Comparison of ENCODE assay signal across 12 cellular contexts in genomic region chr9:129406278-129407225, GRCh38.
DNase-seq lines count a peak whose midpoint lies in the region; ATAC-seq and TF ChIP-seq lines count a peak whose summit lies in the region.
"Had no signal": no experiment of that assay in that cellular context is flagged by ENCODE, and none has a peak within 500 bp of the region (broad histone marks: within the 10 kb centered on the region; RNA-seq: fewer than 3 reads in every experiment).

No MANE protein-coding gene starts in this region.

- H3K9me3 ChIP-seq in T-helper 17 cell (ENCODE audit: control insufficient read depth, low read length, poor library complexity, severe bottlenecking) = no peaks in the 10 kb centered on the region
- no peaks in the 10 kb centered on the region for H3K9me3 ChIP-seq in vagina

- peak overlapping the region; percentile 83 for H3K27ac Mint-ChIP-seq in T-helper 17 cell

- peaks cover 3% of the 10 kb centered on the region for H3K36me3 Mint-ChIP-seq in T-helper 17 cell (ENCODE audit: low read depth)

- H3K4me3 ChIP-seq in vagina = no peak overlapping the region
- H3K4me3 ChIP-seq: lung, smooth muscle cell had no signal

- H3K4me1 Mint-ChIP-seq in T-helper 17 cell = peaks cover 11% of the 10 kb centered on the region

- H3K4me3 Mint-ChIP-seq in T-helper 17 cell = no peak overlapping the region

- H3K36me3 ChIP-seq in vagina = no peaks in the 10 kb centered on the region

- no peak for TF ChIP-seq CTCF in vagina (IDR thresholded peaks at IDR 0.05)

- peaks cover 59% of the 10 kb centered on the region for H3K4me1 ChIP-seq in vagina

- H3K27me3 ChIP-seq in vagina = no peaks in the 10 kb centered on the region

- intact Hi-C loops in left cardiac atrium (cut with DNase I) (no loop called here), cardiac septum (cut with DNase I) (no loop called here), left colon (cut with DNase I, micrococcal nuclease) (no loop called here), vagina (cut with DNase I) (no loop called here)

- no peak for TF ChIP-seq POLR2A in vagina (IDR thresholded peaks at IDR 0.05)

- DNase-seq in left cardiac atrium (peak; percentile 46), cardiac septum (ENCODE audit: low spot score) (no peak), T-helper 17 cell (no peak), left colon (peak; percentile 86), vagina (ENCODE audit: extremely low spot score in 2 of 2) (no peak), SW 1271 (lab: John Stamatoyannopoulos, UW) (no peak)
- no peak for DNase-seq in activated naive CD4-positive, alpha-beta T cell treated with Interleukin-2 at 50 U/mL for 16 hours
- DNase-seq: activated CD4-positive, CD25-positive, alpha-beta regulatory T cell; NCI-H2171 had no signal

- ATAC-seq in left cardiac atrium (peak in 1 of 2 donors; percentile 44), T-helper 17 cell (no peak), left colon (peak; percentile 95), GM21619 (IDR thresholded peaks at IDR 0.05; ENCODE audit: unreplicated experiment) (no peak)

- peaks cover 7% of the 10 kb centered on the region for H3K27me3 Mint-ChIP-seq in T-helper 17 cell

- peak overlapping the region; percentile 96 for H3K27ac ChIP-seq in vagina

Comparison
In these comparisons a context has a peak if more than half of its experiments do, and no peak if none do; other contexts are left out.
1. DNase-seq: peak in left cardiac atrium (single experiment) and left colon (2 of 2); none in cardiac septum (single experiment), T-helper 17 cell (0 of 3), vagina (0 of 2), SW 1271 (0 of 2) and activated naive CD4-positive, alpha-beta T cell treated with Interleukin-2 at 50 U/mL for 16 hours (single experiment).